20 cellular contexts compared by ENCODE assay signal in genomic region chr6:36334343-36334742, GRCh38. TPM values are rescaled to one million over a fixed set of nuclear protein-coding genes. Genes with fewer than 3 reads are reported as not detected.
DNase-seq lines count a peak whose midpoint lies in the region; ATAC-seq, FAIRE-seq and TF ChIP-seq lines count a peak whose summit lies in the region.
"Had no signal": no experiment of that assay in that cellular context is flagged by ENCODE, and none has a peak within 500 bp of the region (broad histone marks: within the 10 kb centered on the region; RNA-seq: fewer than 3 reads in every experiment).

No MANE protein-coding gene starts in this region.

- H3K79me2 ChIP-seq in HepG2 (ENCODE audit: insufficient read depth, low read length) (no peaks in the 10 kb centered on the region), neural progenitor cell (ENCODE audit: low read depth) (no peaks in the 10 kb centered on the region)

- in situ Hi-C loops in HepG2 (cut with HindIII; ENCODE audit: extremely low pct_ligation_motif_present, low pct_unique_long_range_greater_than_20kb) = no loop called here

- DNase-seq in HepG2 (ENCODE audit: low spot score) (no peak), right lobe of liver (no peak), cardiac muscle cell (ENCODE audit: low read depth in 1 of 2, low spot score in 1 of 2) (peak in 1 of 2 donors; percentile 27), neural progenitor cell (ENCODE audit: low spot score) (no peak), T-cell (no peak), kidney (no peak), COR-L47 (lab: John Stamatoyannopoulos, UW) (no peak)
- DNase-seq: activated gamma-delta T cell treated with Interleukin-2 at 50 U/mL for 16 hours; NCI-H187; NCI-H524 treated with DMSO at 0.1 percent for 48 hours; nucleus accumbens; spleen; stimulated activated naive CD8-positive, alpha-beta T cell treated with anti-CD3 and anti-CD28 coated beads, Interleukin-15, Interleukin-2, amounts not matched to agents 100 U/mL and 50 U/mL, for 24 hours; SW 1271 had no signal

- H3K9ac ChIP-seq in HepG2 (ENCODE audit: insufficient read depth, low read depth, low read length) = peak overlapping the region; percentile 26; the same call in 1 of the 2 replicates
- H3K9ac ChIP-seq in neural progenitor cell = no peak overlapping the region
- H3K9ac ChIP-seq in kidney (ENCODE audit: low read length in 2 of 2) = no peak overlapping the region

- H2AFZ ChIP-seq in HepG2 (ENCODE audit: low read length) (no peak overlapping the region), neural progenitor cell (replicated peaks) (peak overlapping the region; percentile 30)

- H3K4me1 ChIP-seq in HepG2 (ENCODE audit: insufficient read depth, low read length) (peaks cover 32% of the 10 kb centered on the region), right lobe of liver (no peaks in the 10 kb centered on the region), cardiac muscle cell (ENCODE audit: low read depth) (peaks cover 21% of the 10 kb centered on the region), neural progenitor cell (peaks cover 13% of the 10 kb centered on the region), kidney (ENCODE audit: control insufficient read depth in 1 of 2, insufficient read depth in 1 of 2, low read depth in 1 of 2, low read length in 2 of 2) (no peaks in the 10 kb centered on the region)

- H3K36me3 Mint-ChIP-seq in neural progenitor cell (no peaks in the 10 kb centered on the region), T-cell (no peaks in the 10 kb centered on the region)
- H3K36me3 Mint-ChIP-seq: WTC11 had no signal

- no peak for TF ChIP-seq POLR2A in HepG2 (IDR thresholded peaks at IDR 0.05; ENCODE audit: insufficient read depth in 1 of 2, low read depth in 2 of 2, low read length in 2 of 2)
- TF ChIP-seq POLR2A in right lobe of liver (IDR thresholded peaks at IDR 0.05) = no peak

- H3K9me3 ChIP-seq in HepG2 (ENCODE audit: low read length) = no peaks in the 10 kb centered on the region
- H3K9me3 ChIP-seq in right lobe of liver = no peaks in the 10 kb centered on the region
- H3K9me3 ChIP-seq in cardiac muscle cell (ENCODE audit: low read depth) = no peaks in the 10 kb centered on the region
- H3K9me3 ChIP-seq in neural progenitor cell (ENCODE audit: low read depth) = no peaks in the 10 kb centered on the region
- no peaks in the 10 kb centered on the region for H3K9me3 ChIP-seq in kidney (ENCODE audit: control insufficient read depth in 1 of 2, low read length in 2 of 2)
- H3K9me3 ChIP-seq: spleen had no signal

- TF ChIP-seq EP300 in HepG2 (IDR thresholded peaks at IDR 0.05; ENCODE audit: low read depth in 2 of 2, low read length in 2 of 2) (no peak), HepG2 (CRISPR knock-in tag; IDR thresholded peaks at IDR 0.05; ENCODE audit: borderline replicate concordance) (no peak)

- ATAC-seq in HepG2 (peak; percentile 31), right lobe of liver (no peak), T-cell (replicated peaks in 1 of 4) (no peak), HG03378 (IDR thresholded peaks at IDR 0.05; ENCODE audit: unreplicated experiment) (no peak)
- ATAC-seq: stimulated activated naive CD8-positive, alpha-beta T cell treated with anti-CD3 and anti-CD28 coated beads, Interleukin-15, Interleukin-2, amounts not matched to agents 100 U/mL and 50 U/mL, for 24 hours; WTC11 had no signal

- H3K27me3 ChIP-seq in HepG2 (ENCODE audit: control insufficient read depth in 1 of 2, insufficient read depth in 2 of 2, low read length in 2 of 2) (peaks cover 5 to 46% of the 10 kb centered on the region in 2 experiments), right lobe of liver (no peaks in the 10 kb centered on the region), cardiac muscle cell (peaks cover 2% of the 10 kb centered on the region), neural progenitor cell (peaks cover 8% of the 10 kb centered on the region)

- H3K27ac Mint-ChIP-seq in neural progenitor cell = peak overlapping the region; percentile 8
- H3K27ac Mint-ChIP-seq in T-cell = no peak overlapping the region
- H3K27ac Mint-ChIP-seq: WTC11 had no signal

- H3K4me2 ChIP-seq in HepG2 (ENCODE audit: low read depth, low read length) = peak overlapping the region; percentile 78
- H3K4me2 ChIP-seq in neural progenitor cell = peak overlapping the region; percentile 25

- H3K9me3 Mint-ChIP-seq in neural progenitor cell = no peaks in the 10 kb centered on the region
- no peaks in the 10 kb centered on the region for H3K9me3 Mint-ChIP-seq in T-cell
- H3K9me3 Mint-ChIP-seq: WTC11 had no signal

- FAIRE-seq in HepG2 (lab: Jason Lieb, UNC) (no peak), kidney (lab: Jason Lieb, UNC) (no peak)

- H3K4me3 Mint-ChIP-seq in neural progenitor cell (peak overlapping the region; percentile 4), T-cell (no peak overlapping the region)
- H3K4me3 Mint-ChIP-seq: WTC11 had no signal

- H3K27me3 Mint-ChIP-seq in neural progenitor cell (ENCODE audit: insufficient read depth, low read depth) = peaks cover 13% of the 10 kb centered on the region
- H3K27me3 Mint-ChIP-seq in T-cell = peaks cover 26 to 37% of the 10 kb centered on the region in 2 donors

- no peaks in the 10 kb centered on the region; a peak in 1 of 5 replicates for H3K36me3 ChIP-seq in HepG2 (replicated peaks in 1 of 2; ENCODE audit: control insufficient read depth in 1 of 2, insufficient read depth in 2 of 2, low read length in 2 of 2)
- H3K36me3 ChIP-seq in right lobe of liver = no peaks in the 10 kb centered on the region
- no peaks in the 10 kb centered on the region for H3K36me3 ChIP-seq in cardiac muscle cell
- no peaks in the 10 kb centered on the region for H3K36me3 ChIP-seq in neural progenitor cell
- no peaks in the 10 kb centered on the region for H3K36me3 ChIP-seq in kidney (ENCODE audit: control insufficient read depth in 1 of 2, insufficient read depth in 2 of 2, low read length in 2 of 2)
- H3K36me3 ChIP-seq: spleen had no signal

- CTCF ChIA-PET in HepG2 (lab: Yijun Ruan, JAX; ENCODE audit: low intra/inter-chr PET ratio, low total read pairs) = no interaction called here
- CTCF ChIA-PET in T-cell (lab: Charles Lee) = no interaction called here

- TF ChIP-seq CTCF in HepG2 (CRISPR knock-in tag; IDR thresholded peaks at IDR 0.05) (no peak), right lobe of liver (IDR thresholded peaks at IDR 0.05) (no peak), cardiac muscle cell (IDR thresholded peaks at IDR 0.05; ENCODE audit: low read depth, low read length) (no peak), neural progenitor cell (IDR thresholded peaks at IDR 0.05) (no peak), kidney (IDR thresholded peaks at IDR 0.05; ENCODE audit: borderline replicate concordance, extremely low read depth, insufficient read depth) (no peak)

- 0 out of 6 replicates have a peak overlapping the region, but pooled peaks of 1 of the 3 experiments have one; percentile 53 for H3K4me3 ChIP-seq in HepG2 (replicated peaks in 1 of 3; ENCODE audit: insufficient read depth in 1 of 3, low read depth in 2 of 3, low read length in 3 of 3)
- no peak overlapping the region for H3K4me3 ChIP-seq in right lobe of liver
- no peak overlapping the region for H3K4me3 ChIP-seq in cardiac muscle cell
- no peak overlapping the region for H3K4me3 ChIP-seq in neural progenitor cell
- H3K4me3 ChIP-seq in kidney (ENCODE audit: low read length in 2 of 2) = no peak overlapping the region
- H3K4me3 ChIP-seq: spleen had no signal

- POLR2A ChIA-PET in HepG2 (lab: Yijun Ruan, JAX) (interaction anchor here (1.6 kb wide), 1 partner anchor 13 kb away, joined by 4 read pairs; no protein-coding TSS in a partner anchor), T-cell (lab: Charles Lee) (no interaction called here)

- H3K4me1 Mint-ChIP-seq in neural progenitor cell = peaks cover 42% of the 10 kb centered on the region
- peaks cover 8 to 21% (median 12%) of the 10 kb centered on the region in 3 donors for H3K4me1 Mint-ChIP-seq in T-cell

- no peaks in the 10 kb centered on the region for H4K20me1 ChIP-seq in HepG2 (ENCODE audit: insufficient read depth, low read length)
- H4K20me1 ChIP-seq in neural progenitor cell (ENCODE audit: low read depth) = no peaks in the 10 kb centered on the region

- no TSS peak for BruUV-seq in HepG2 (replicated peaks; lab: Mats Ljungman, UMichigan)

- intact Hi-C loops in HepG2 (cut with micrococcal nuclease; ENCODE audit: unreplicated experiment) (loop anchor here (2.0 kb wide), 1 partner anchor 32 kb away; no protein-coding TSS in a partner anchor), right lobe of liver (cut with DNase I) (no loop called here), kidney (cut with DNase I) (no loop called here)

- 11% methylated on average over 7 of the region's 7 CpGs for WGBS in HepG2 (ENCODE audit: low lambda C conversion rate)
- WGBS in right lobe of liver (ENCODE audit: insufficient coverage, low coverage, low lambda C conversion rate, missing lambda C conversion rate) = 55% methylated on average over 7 of the region's 7 CpGs

- H3F3A ChIP-seq in neural progenitor cell (ENCODE audit: low read depth) = no peaks in the 10 kb centered on the region

- no peak for TF ChIP-seq RAD21 in HepG2 (CRISPR knock-in tag; IDR thresholded peaks at IDR 0.05)

- H3K27ac ChIP-seq in HepG2 (ENCODE audit: extremely low read length, insufficient read depth, low read length) (no peak overlapping the region), right lobe of liver (no peak overlapping the region), cardiac muscle cell (peak overlapping the region; percentile 10), neural progenitor cell (no peak overlapping the region), kidney (ENCODE audit: low read depth in 2 of 2, low read length in 2 of 2) (no peak overlapping the region)

RNA-seq across cellular contexts. Expression of gene BNIP5, which starts 2.3 kb away (rescaled TPM):
- total RNA-seq in HepG2 (2016; rRNA removed; fragmentation: Illumina TruSeq; extraction: Trizol) (not detected in 2 replicates), right lobe of liver (not detected), cardiac muscle cell (0.12 TPM in 1 of 2 replicates, not detected in the other), neural progenitor cell (ENCODE audit: low replicate concordance) (not detected in 2 replicates), T-cell (under 1 TPM in 1 of 5 donors, not detected in 4; 0.09 TPM), kidney (0.44 TPM)
- total RNA-seq in HepG2 (2016; cell fraction: cytosol; rRNA removed; fragmentation: Illumina TruSeq; extraction: Trizol; ENCODE audit: low read depth) = not detected in 2 replicates
- not detected in 2 replicates for total RNA-seq in HepG2 (2016; cell fraction: insoluble cytoplasmic fraction; rRNA removed; fragmentation: Illumina TruSeq; extraction: Trizol)
- not detected in 2 replicates for total RNA-seq in HepG2 (2016; cell fraction: membrane; rRNA removed; fragmentation: Illumina TruSeq; extraction: Trizol)
- total RNA-seq in HepG2 (2016; cell fraction: nucleus; rRNA removed; fragmentation: Illumina TruSeq; extraction: Trizol) = not detected in 2 replicates
- polyA plus RNA-seq in HepG2 (2011; rRNA removed) (0.01 TPM in 1 of 2 replicates, not detected in the other), cardiac muscle cell (not detected in 2 replicates), kidney (ENCODE audit: insufficient read depth, low read depth, low replicate concordance) (not detected)
- not detected in 2 replicates for polyA plus RNA-seq in HepG2 (2011; cell fraction: cytosol; rRNA removed)
- 0.03 TPM in 1 of 2 replicates, not detected in the other for polyA plus RNA-seq in HepG2 (2011; cell fraction: nucleus; rRNA removed)
- not detected in 2 replicates for polyA plus RNA-seq in HepG2 (2012)
- not detected in 2 replicates for polyA plus RNA-seq in HepG2 (2016; cell fraction: cytosol; fragmentation: Illumina TruSeq; extraction: Trizol; ENCODE audit: low read depth)
- polyA plus RNA-seq in HepG2 (2016; cell fraction: insoluble cytoplasmic fraction; fragmentation: Illumina TruSeq; extraction: Trizol; ENCODE audit: low read depth) = not detected in 2 replicates
- polyA plus RNA-seq in HepG2 (2016; cell fraction: membrane; fragmentation: Illumina TruSeq; extraction: Trizol; ENCODE audit: low read depth) = not detected in 2 replicates
- polyA plus RNA-seq in HepG2 (2016; cell fraction: nucleus; fragmentation: Illumina TruSeq; extraction: Trizol; ENCODE audit: insufficient read depth, low read depth) = not detected in 2 replicates
- 0.16 TPM in 1 of 2 replicates, not detected in the other for polyA minus RNA-seq in HepG2 (2011; rRNA and poly(A)+ RNA removed; ENCODE audit: low replicate concordance)
- polyA minus RNA-seq in HepG2 (2011; cell fraction: cytosol; rRNA and poly(A)+ RNA removed) = not detected in 2 replicates
- polyA minus RNA-seq in HepG2 (2011; cell fraction: nucleus; rRNA and poly(A)+ RNA removed) = not detected in 2 replicates
- total RNA-seq: A673, fibroblast of lung, G401, lower leg skin, spleen, WTC11 had no signal
- polyA plus RNA-seq: fibroblast of lung had no signal

RNA-seq across cellular contexts. Expression of gene ETV7, which starts 53.1 kb away (rescaled TPM):
- not detected in 2 replicates for total RNA-seq in HepG2 (2016; rRNA removed; fragmentation: Illumina TruSeq; extraction: Trizol)
- not detected in 2 replicates for total RNA-seq in HepG2 (2016; cell fraction: cytosol; rRNA removed; fragmentation: Illumina TruSeq; extraction: Trizol; ENCODE audit: low read depth)
- total RNA-seq in HepG2 (2016; cell fraction: insoluble cytoplasmic fraction; rRNA removed; fragmentation: Illumina TruSeq; extraction: Trizol) = not detected in 2 replicates
- not detected in 2 replicates for total RNA-seq in HepG2 (2016; cell fraction: membrane; rRNA removed; fragmentation: Illumina TruSeq; extraction: Trizol)
- not detected in 2 replicates for total RNA-seq in HepG2 (2016; cell fraction: nucleus; rRNA removed; fragmentation: Illumina TruSeq; extraction: Trizol)
- not detected in 2 replicates for polyA plus RNA-seq in HepG2 (2011; rRNA removed)
- not detected in 2 replicates for polyA plus RNA-seq in HepG2 (2011; cell fraction: cytosol; rRNA removed)
- not detected in 2 replicates for polyA plus RNA-seq in HepG2 (2011; cell fraction: nucleus; rRNA removed)
- polyA plus RNA-seq in HepG2 (2012) = 0.09 TPM in 1 of 2 replicates, not detected in the other
- not detected in 2 replicates for polyA plus RNA-seq in HepG2 (2016; cell fraction: cytosol; fragmentation: Illumina TruSeq; extraction: Trizol; ENCODE audit: low read depth)
- not detected in 2 replicates for polyA plus RNA-seq in HepG2 (2016; cell fraction: insoluble cytoplasmic fraction; fragmentation: Illumina TruSeq; extraction: Trizol; ENCODE audit: low read depth)
- polyA plus RNA-seq in HepG2 (2016; cell fraction: membrane; fragmentation: Illumina TruSeq; extraction: Trizol; ENCODE audit: low read depth) = not detected in 2 replicates
- polyA plus RNA-seq in HepG2 (2016; cell fraction: nucleus; fragmentation: Illumina TruSeq; extraction: Trizol; ENCODE audit: insufficient read depth, low read depth) = not detected in 2 replicates
- polyA minus RNA-seq in HepG2 (2011; rRNA and poly(A)+ RNA removed; ENCODE audit: low replicate concordance) = not detected in 2 replicates
- not detected in 2 replicates for polyA minus RNA-seq in HepG2 (2011; cell fraction: cytosol; rRNA and poly(A)+ RNA removed)
- not detected in 2 replicates for polyA minus RNA-seq in HepG2 (2011; cell fraction: nucleus; rRNA and poly(A)+ RNA removed)
- 1 to 10 TPM in 1 of 6 experiments, under 1 TPM in 4, not detected in 1; 0.19 to 4.6 (median 0.55) TPM for total RNA-seq in right lobe of liver
- total RNA-seq in cardiac muscle cell = 0.14 TPM in 1 of 2 replicates, not detected in the other
- polyA plus RNA-seq in cardiac muscle cell = 0.28 TPM in 1 of 2 replicates, not detected in the other
- total RNA-seq in neural progenitor cell (ENCODE audit: low replicate concordance) = 0.09 and 0.11 TPM in 2 replicates
- 1 to 10 TPM in 3 of 5 donors, under 1 TPM in 2; 0.44 to 3.3 (median 1.1) TPM for total RNA-seq in T-cell
- 4.6 TPM for total RNA-seq in kidney
- 0.99 TPM for polyA plus RNA-seq in kidney (ENCODE audit: insufficient read depth, low read depth, low replicate concordance)
